ENCODE assay signal across 18 cellular contexts in genomic region chr1:218847966-218848365, GRCh38.
A peak's percentile ranks its signal among the peaks of the same experiment; 100 is the strongest.
DNase-seq lines count a peak whose midpoint lies in the region; ATAC-seq and TF ChIP-seq lines count a peak whose summit lies in the region.
"Had no signal": no experiment of that assay in that cellular context is flagged by ENCODE, and none has a peak within 500 bp of the region (broad histone marks: within the 10 kb centered on the region; RNA-seq: fewer than 3 reads in every experiment).

No MANE protein-coding gene starts in this region.

- H3K27ac Mint-ChIP-seq in activated T-cell treated with anti-CD3 and anti-CD28 coated beads, Interleukin-2, amount 50 U/mL, for 24 hours: no peak overlapping the region
- H3K27ac Mint-ChIP-seq: B cell; CD8-positive, alpha-beta T cell; GM23338 had no signal

- no peak for TF ChIP-seq CTCF in AG10803 (conservative IDR thresholded peaks at IDR 0.05; ENCODE audit: low read length)
- TF ChIP-seq CTCF in foreskin fibroblast (IDR thresholded peaks at IDR 0.05; ENCODE audit: low read depth, low read length): no peak

- no peaks in the 10 kb centered on the region for H3K27me3 Mint-ChIP-seq in activated T-cell treated with anti-CD3 and anti-CD28 coated beads, Interleukin-2, amount 50 U/mL, for 24 hours
- H3K27me3 Mint-ChIP-seq: B cell had no signal

- peaks cover 3% of the 10 kb centered on the region for H3K9me3 Mint-ChIP-seq in activated T-cell treated with anti-CD3 and anti-CD28 coated beads, Interleukin-2, amount 50 U/mL, for 24 hours
- H3K9me3 Mint-ChIP-seq: GM23338 had no signal

- no peaks in the 10 kb centered on the region for H3K36me3 Mint-ChIP-seq in activated T-cell treated with anti-CD3 and anti-CD28 coated beads, Interleukin-2, amount 50 U/mL, for 24 hours (ENCODE audit: low read depth)
- H3K36me3 Mint-ChIP-seq: CD8-positive, alpha-beta T cell had no signal

- H3K4me3 Mint-ChIP-seq in activated T-cell treated with anti-CD3 and anti-CD28 coated beads, Interleukin-2, amount 50 U/mL, for 24 hours: no peak overlapping the region
- H3K4me3 Mint-ChIP-seq: B cell; CD8-positive, alpha-beta T cell; GM23338 had no signal

- peak; percentile 20 for DNase-seq in DMS53 (lab: John Stamatoyannopoulos, UW)
- DNase-seq in DMS53 treated with DMSO at 0.1 percent for 48 hours (lab: John Stamatoyannopoulos, UW; ENCODE audit: unreplicated experiment): no peak
- DNase-seq in AG10803 (ENCODE audit: low read depth): peak; percentile 49
- DNase-seq in fibroblast of gingiva (ENCODE audit: low read depth): peak; percentile 62
- peak; percentile 11 to 52 for DNase-seq in foreskin fibroblast
- no peak for DNase-seq in cerebellar nuclear complex (lab: John Stamatoyannopoulos, UW)
- no peak for DNase-seq in activated T-cell treated with anti-CD3 and anti-CD28 coated beads, Interleukin-2, amount 50 U/mL, for 24 hours
- DNase-seq: Calu3; CD8-positive, alpha-beta T cell; DMS 273 treated with DMSO at 0.1 percent for 48 hours; DMS79; GDM1; HCEC 1CT had no signal

- H3K4me3 ChIP-seq in AG10803 (ENCODE audit: low read length) (no peak overlapping the region), foreskin fibroblast (ENCODE audit: low read depth in 1 of 2, low read length in 2 of 2) (no peak overlapping the region)
- H3K4me3 ChIP-seq: A549; BLaER1 treated with 17β-estradiol and CSF1 and Interleukin-3, amounts not matched to agents 10 nM and 100 nM; GM23338 had no signal

- ATAC-seq in HG03095 (IDR thresholded peaks at IDR 0.05; ENCODE audit: unreplicated experiment): no peak
- ATAC-seq: CD8-positive, alpha-beta T cell; GM23338 had no signal

- H3K4me1 Mint-ChIP-seq in activated T-cell treated with anti-CD3 and anti-CD28 coated beads, Interleukin-2, amount 50 U/mL, for 24 hours (ENCODE audit: low read depth): no peaks in the 10 kb centered on the region
- H3K4me1 Mint-ChIP-seq: B cell, GM23338 had no signal

Comparison
In these comparisons a context has a peak if more than half of its experiments do, and no peak if none do; other contexts are left out.
1. DNase-seq: peak in DMS53 (single experiment), AG10803 (single experiment), fibroblast of gingiva (single experiment) and foreskin fibroblast (2 of 2); none in DMS53 treated with DMSO at 0.1 percent for 48 hours (single experiment), cerebellar nuclear complex (0 of 2) and activated T-cell treated with anti-CD3 and anti-CD28 coated beads, Interleukin-2, amount 50 U/mL, for 24 hours (single experiment).